ENCODE assay signal across 8 cellular contexts in genomic region chr17:2029911-2030778, GRCh38. TPM values are rescaled to one million over a fixed set of nuclear protein-coding genes. Genes with fewer than 3 reads are reported as not detected.
DNase-seq lines count a peak whose midpoint lies in the region; ATAC-seq and TF ChIP-seq lines count a peak whose summit lies in the region.

DPH1 (plus strand) TSS chr17:2030153; CDS start chr17:2030170, 17 bp downstream.

- peak within 1 kb of the TSS; percentile 62 for H3K27ac ChIP-seq in HL-60 (replicated peaks)
- H3K27ac ChIP-seq in effector memory CD4-positive, alpha-beta T cell (ENCODE audit: insufficient read depth, low read length, poor library complexity, severe bottlenecking) = peak within 1 kb of the TSS; percentile 67

- peaks cover 6% of the 10 kb centered on the region; the same call in 1 of the 2 replicates for H3K4me1 ChIP-seq in BE2C
- peaks cover 28% of the 10 kb centered on the region for H3K4me1 ChIP-seq in effector memory CD4-positive, alpha-beta T cell (ENCODE audit: control insufficient read depth, insufficient read depth, low read length, poor library complexity, severe bottlenecking)

- TF ChIP-seq CTCF in BE2C (IDR thresholded peaks at IDR 0.05; ENCODE audit: low read depth, low read length) (no peak), HL-60 (IDR thresholded peaks at IDR 0.05; ENCODE audit: insufficient read depth, low read length) (no peak)

- peaks cover 8% of the 10 kb centered on the region for H3K27me3 ChIP-seq in BE2C
- H3K27me3 ChIP-seq in HL-60 (ENCODE audit: insufficient read depth, poor library complexity, severe bottlenecking) = peaks cover 8% of the 10 kb centered on the region
- peaks cover 8% of the 10 kb centered on the region for H3K27me3 ChIP-seq in effector memory CD4-positive, alpha-beta T cell (replicated peaks; ENCODE audit: control insufficient read depth, insufficient read depth, low read length, poor library complexity, severe bottlenecking)

- DNase-seq in BE2C (peak; percentile 88), HL-60 (ENCODE audit: low read depth in 1 of 2, low spot score in 1 of 2) (peak in 1 of 2 experiments; percentile 73), NK-92 (lab: John Stamatoyannopoulos, UW; ENCODE audit: unreplicated experiment) (peak; percentile 31), medulla oblongata (ENCODE audit: extremely low spot score) (peak; percentile 88)
- DNase-seq in activated CD8-positive, alpha-beta memory T cell treated with anti-CD3 and anti-CD28 coated beads for 24 hours = peak; percentile 93
- DNase-seq in effector memory CD4-positive, alpha-beta T cell = peak; percentile 72 to 78 (median 74)
- peak; percentile 75 for DNase-seq in stimulated activated CD8-positive, alpha-beta memory T cell treated with anti-CD3 and anti-CD28 coated beads, Interleukin-12 subunit alpha, Interleukin-12 subunit beta, amount 100 ng/mL, for 1 hour (ENCODE audit: low read depth)

- no peaks in the 10 kb centered on the region for H3K36me3 ChIP-seq in BE2C
- peaks cover 8% of the 10 kb centered on the region for H3K36me3 ChIP-seq in effector memory CD4-positive, alpha-beta T cell (ENCODE audit: control insufficient read depth, insufficient read depth, low read length)

- ATAC-seq in GM19324 (IDR thresholded peaks at IDR 0.05; ENCODE audit: low FRiP score, unreplicated experiment) = peak; percentile 53

- H3K9me3 ChIP-seq in BE2C = no peaks in the 10 kb centered on the region
- no peaks in the 10 kb centered on the region for H3K9me3 ChIP-seq in effector memory CD4-positive, alpha-beta T cell (ENCODE audit: control insufficient read depth, low read length)

- peak within 1 kb of the TSS; percentile 81 for H3K4me3 ChIP-seq in BE2C (ENCODE audit: low read depth, low read length)
- H3K4me3 ChIP-seq in HL-60 (replicated peaks; ENCODE audit: insufficient read depth, low read length) = peak within 1 kb of the TSS; percentile 97
- peak within 1 kb of the TSS; percentile 96 for H3K4me3 ChIP-seq in effector memory CD4-positive, alpha-beta T cell (ENCODE audit: insufficient read depth, low read depth, low read length, poor library complexity, severe bottlenecking)

RNA-seq across cellular contexts. Expression of gene DPH1, which starts in this region (rescaled TPM):
- polyA plus RNA-seq in BE2C (2012; ENCODE audit: insufficient read depth, insufficient read length, low read depth) = 130 TPM
